Comparison of ENCODE assay signal across 1 cellular context in the genomic region with DNA sequence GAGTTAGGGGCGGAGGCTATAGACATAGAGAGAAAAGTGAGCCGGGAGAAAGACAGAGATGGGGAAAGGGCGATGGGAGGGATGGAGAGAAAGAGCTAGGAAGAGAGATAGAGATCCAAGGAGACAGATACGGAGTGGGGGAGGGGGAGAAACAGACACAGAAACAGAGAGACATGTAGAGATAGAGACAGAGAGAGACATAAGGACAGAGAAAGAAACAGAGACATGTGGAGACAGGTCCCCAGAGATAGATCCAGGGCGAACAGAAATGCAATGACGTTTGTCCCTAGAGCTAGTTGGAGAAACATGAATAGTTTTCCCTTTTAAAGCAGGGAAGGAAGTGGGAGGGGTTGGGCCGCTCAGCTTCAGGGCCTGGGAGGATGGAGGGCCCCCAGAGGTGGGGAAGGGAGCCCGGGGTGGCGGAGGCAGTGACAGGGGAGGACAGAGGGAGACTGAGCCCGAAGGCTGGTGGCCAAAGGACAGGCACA.
TF ChIP-seq lines count a peak whose summit lies in the region.

No MANE protein-coding gene starts in this region.

TF ChIP-seq in GM23338, 12 proteins besides CTCF, POLR2A, EP300 and RAD21 (continued from another document):
- TF ChIP-seq ZNF462 (CRISPR knock-in tag; IDR thresholded peaks at IDR 0.05) (no peak), REST (IDR thresholded peaks at IDR 0.05; ENCODE audit: unreplicated experiment) (no peak)
